ENCODE assay signal across 27 cellular contexts in the genomic region with DNA sequence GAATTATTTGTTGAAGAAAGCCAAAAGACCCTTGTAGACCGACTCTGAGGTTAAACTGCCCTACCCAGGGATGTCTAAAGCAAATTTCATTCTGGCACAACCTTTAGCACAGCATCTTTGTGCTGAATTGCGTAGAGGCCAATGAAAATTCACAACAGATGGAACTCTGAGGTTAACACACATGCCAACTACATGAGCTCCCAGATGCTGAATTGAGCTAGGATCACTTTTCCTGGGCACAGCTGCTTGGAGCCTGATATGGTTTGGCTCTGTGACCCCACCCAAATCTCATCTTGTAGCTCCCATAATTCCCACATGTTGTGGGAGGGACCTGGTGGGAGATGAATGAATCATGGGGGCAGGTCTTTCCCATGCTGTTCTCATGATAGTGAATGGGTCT.
"Had no signal": no experiment of that assay in that cellular context is flagged by ENCODE, and none has a peak within 500 bp of the region (broad histone marks: within the 10 kb centered on the region; RNA-seq: fewer than 3 reads in every experiment).

No MANE protein-coding gene starts in this region.

- ATAC-seq: left colon; left ventricle myocardium superior; pancreas; psoas muscle; right lobe of liver; stimulated activated memory B cell treated with anti-CD40 and anti-IgM and Interleukin-4, amounts not matched to agents 10 μg/mL and 1 μg/mL and 100 μg/mL, for 72 hours; upper lobe of right lung had no signal

- H3K9me3 Mint-ChIP-seq: stimulated activated naive CD8-positive, alpha-beta T cell treated with anti-CD3 and anti-CD28 coated beads, Interleukin-15, Interleukin-2, amounts not matched to agents 100 ng/mL and 50 ng/mL, for 24 hours had no signal

- H3K4me3 ChIP-seq: dorsolateral prefrontal cortex, lung, pancreas, psoas muscle, right lobe of liver, spleen, tibial artery, upper lobe of right lung, vagina had no signal

- H3K36me3 Mint-ChIP-seq: naive B cell; stimulated activated memory B cell treated with anti-CD40 and anti-IgM and Interleukin-4, amounts not matched to agents 10 μg/mL and 1 μg/mL and 100 μg/mL, for 72 hours had no signal

- H3K4me3 Mint-ChIP-seq: naive B cell; nephron; stimulated activated memory B cell treated with anti-CD40 and anti-IgM and Interleukin-4, amounts not matched to agents 10 μg/mL and 1 μg/mL and 100 μg/mL, for 72 hours; stimulated activated naive CD8-positive, alpha-beta T cell treated with anti-CD3 and anti-CD28 coated beads, Interleukin-15, Interleukin-2, amounts not matched to agents 100 ng/mL and 50 ng/mL, for 24 hours had no signal

- H3K27me3 ChIP-seq: dorsolateral prefrontal cortex, pancreas, right lobe of liver, spleen, tibial artery, upper lobe of right lung, vagina had no signal

- H3K4me1 Mint-ChIP-seq: naive B cell; nephron; stimulated activated memory B cell treated with anti-CD40 and anti-IgM and Interleukin-4, amounts not matched to agents 10 μg/mL and 1 μg/mL and 100 μg/mL, for 72 hours had no signal

- H3K27ac Mint-ChIP-seq: naive B cell; nephron; stimulated activated memory B cell treated with anti-CD40 and anti-IgM and Interleukin-4, amounts not matched to agents 10 μg/mL and 1 μg/mL and 100 μg/mL, for 72 hours; stimulated activated naive CD8-positive, alpha-beta T cell treated with anti-CD3 and anti-CD28 coated beads, Interleukin-15, Interleukin-2, amounts not matched to agents 100 ng/mL and 50 ng/mL, for 24 hours had no signal

- H3K36me3 ChIP-seq: pancreas, right lobe of liver, spleen, tibial artery, upper lobe of right lung, vagina had no signal

- H3K27me3 Mint-ChIP-seq: stimulated activated memory B cell treated with anti-CD40 and anti-IgM and Interleukin-4, amounts not matched to agents 10 μg/mL and 1 μg/mL and 100 μg/mL, for 72 hours; stimulated activated naive CD8-positive, alpha-beta T cell treated with anti-CD3 and anti-CD28 coated beads, Interleukin-15, Interleukin-2, amounts not matched to agents 100 ng/mL and 50 ng/mL, for 24 hours had no signal

- H3K4me1 ChIP-seq: pancreas, psoas muscle, right lobe of liver, spleen, tibial artery, upper lobe of right lung, vagina had no signal

- DNase-seq: cortex of kidney; dorsolateral prefrontal cortex; effector CD8-positive, alpha-beta T cell; foreskin melanocyte; head of caudate nucleus; hippocampal formation; left colon; left ventricle myocardium superior; mesenchymal stem cell; midbrain; naive B cell; occipital lobe; pancreas; psoas muscle; retina; right lobe of liver; spleen; stimulated activated CD4-positive, alpha-beta T cell treated with anti-CD3 and anti-CD28 coated beads, Interleukin-15, amount 100 ng/mL, for 24 hours; stimulated activated CD4-positive, alpha-beta T cell treated with anti-CD3 and anti-CD28 coated beads, Interleukin-1b, Interleukin-23, amount 100 ng/mL, for 48 hours; stimulated activated CD4-positive, alpha-beta T cell treated with anti-CD3 and anti-CD28 coated beads, Interleukin-4, amount 100 ng/mL, for 24 hours; tibial artery; upper lobe of right lung had no signal

- H3K9me3 ChIP-seq: pancreas, psoas muscle, right lobe of liver, spleen, tibial artery, upper lobe of right lung, vagina had no signal

- H3K27ac ChIP-seq: dorsolateral prefrontal cortex, pancreas, psoas muscle, right lobe of liver, spleen, tibial artery, upper lobe of right lung, vagina had no signal
